Comparison of ENCODE assay signal across 8 cellular contexts in the genomic region with DNA sequence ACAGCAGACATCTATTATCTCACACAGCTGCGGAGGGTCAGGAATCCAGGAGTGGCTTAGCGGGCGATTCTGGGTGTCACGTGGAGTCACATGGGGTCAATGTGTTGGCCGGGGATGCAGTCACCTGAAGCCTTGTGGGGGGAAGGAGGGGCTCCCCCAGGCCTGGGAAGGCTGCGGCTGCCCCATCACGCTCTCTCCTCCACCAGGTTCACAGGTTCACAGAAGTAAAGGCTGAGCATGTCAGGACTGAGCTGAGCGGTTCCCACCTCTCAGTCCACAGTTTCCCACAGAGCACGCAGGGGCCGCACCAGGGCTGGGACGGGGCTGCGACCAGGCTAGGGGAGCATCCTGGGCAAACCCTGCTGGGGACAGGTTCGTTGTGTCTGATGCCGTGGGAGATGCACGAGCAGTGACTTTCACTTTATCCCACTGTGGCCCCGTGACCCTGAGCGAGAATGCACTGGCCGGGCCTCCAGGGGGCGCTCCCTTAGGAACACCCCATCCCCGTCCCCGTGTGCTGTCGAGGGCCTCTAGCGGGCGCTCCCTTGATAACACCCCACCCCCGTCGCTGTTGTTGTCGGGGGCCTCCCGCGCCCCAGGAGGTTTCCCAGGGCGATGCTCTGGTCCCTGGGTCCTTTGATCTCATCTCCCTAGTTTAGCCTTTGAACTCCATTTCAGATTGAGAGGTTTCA.
A peak's percentile ranks its signal among the peaks of the same experiment; 100 is the strongest.
DNase-seq lines count a peak whose midpoint lies in the region; ATAC-seq lines count a peak whose summit lies in the region.

No MANE protein-coding gene starts in this region.

- H3K27me3 ChIP-seq in duodenal mucosa (ENCODE audit: control insufficient read depth in 1 of 2, insufficient read depth in 2 of 2, low read length in 2 of 2), result no peaks in the 10 kb centered on the region

- no peak overlapping the region for H3K27ac ChIP-seq in duodenal mucosa (ENCODE audit: low read depth, low read length)

- H3K9ac ChIP-seq in duodenal mucosa (ENCODE audit: low read depth in 1 of 2, low read length in 2 of 2), result peak overlapping the region; percentile 16 to 36

- no peaks in the 10 kb centered on the region for H3K9me3 ChIP-seq in duodenal mucosa (ENCODE audit: control insufficient read depth in 1 of 2, low read length in 2 of 2)

- H3K36me3 ChIP-seq in duodenal mucosa (ENCODE audit: control insufficient read depth in 1 of 2, insufficient read depth in 2 of 2, low read length in 2 of 2), result peaks cover 0 to 27% of the 10 kb centered on the region in 2 donors

- H3K4me3 ChIP-seq in duodenal mucosa (ENCODE audit: low read depth in 1 of 2, low read length in 2 of 2), result peak overlapping the region; percentile 70 to 74

- peak; percentile 80 for ATAC-seq in HG02642 (IDR thresholded peaks at IDR 0.05; ENCODE audit: poor library complexity, unreplicated experiment)

- DNase-seq in NCI-H187 (lab: John Stamatoyannopoulos, UW) (peak; percentile 7 to 34), NCI-H187 treated with DMSO at 0.1 percent for 48 hours (lab: John Stamatoyannopoulos, UW) (no peak), NCI-H1694 (lab: John Stamatoyannopoulos, UW) (peak; percentile 69), medulla oblongata (ENCODE audit: extremely low spot score) (peak; percentile 85)
- peak; percentile 92 for DNase-seq in activated CD4-positive, alpha-beta T cell treated with anti-CD3 and anti-CD28 coated beads, Interleukin-2, amount 50 U/mL, for 1 hour
- DNase-seq in stimulated activated CD8-positive, alpha-beta memory T cell treated with anti-CD3 and anti-CD28 coated beads, Interleukin-12 subunit alpha, Interleukin-12 subunit beta, amount 100 ng/mL, for 24 hours (ENCODE audit: extremely low read depth), result peak; percentile 80

- peaks cover 18 to 28% of the 10 kb centered on the region in 2 donors for H3K4me1 ChIP-seq in duodenal mucosa (ENCODE audit: control insufficient read depth in 1 of 2, insufficient read depth in 2 of 2, low read length in 2 of 2)
